ENCODE assay signal across 22 cellular contexts in genomic region chr2:228653884-228654283, GRCh38.
"Had no signal": no experiment of that assay in that cellular context is flagged by ENCODE, and none has a peak within 500 bp of the region (broad histone marks: within the 10 kb centered on the region; RNA-seq: fewer than 3 reads in every experiment).

No MANE protein-coding gene starts in this region.

- H3K9me3 ChIP-seq: breast epithelium, Peyer's patch had no signal

- H3K36me3 ChIP-seq: breast epithelium, Peyer's patch had no signal

- H3K27ac ChIP-seq: breast epithelium, Peyer's patch, RWPE1 had no signal

- H3K4me3 ChIP-seq: breast epithelium, Peyer's patch had no signal

- DNase-seq: activated CD4-positive, alpha-beta T cell treated with anti-CD3 and anti-CD28 coated beads for 4 hours; activated CD8-positive, alpha-beta memory T cell treated with anti-CD3 and anti-CD28 coated beads, Interleukin-2, amount 50 U/mL, for 4 hours; activated CD8-positive, alpha-beta T cell treated with anti-CD3 and anti-CD28 coated beads for 36 hours; activated gamma-delta T cell treated with Interleukin-2 at 50 U/mL for 16 hours; activated naive CD4-positive, alpha-beta T cell treated with anti-CD3 and anti-CD28 coated beads, Interleukin-2, amount 10 ng/mL, durations not matched to agents 7 days and 5 days; activated naive CD8-positive, alpha-beta T cell treated with anti-CD3 and anti-CD28 coated beads for 36 hours; activated T-cell treated with anti-CD3 and anti-CD28 coated beads, Interleukin-2, amount 50 U/mL, for 72 hours; anterior cingulate cortex; MM.1S; NCI-H1105; NCI-H1436; NCI-H1694 treated with DMSO at 0.1 percent for 48 hours; NCI-H2081; NCI-H510A treated with DMSO at 0.1 percent for 48 hours; NCI-H69; NK-92 treated with Interleukin-12 subunit alpha and Interleukin-12 subunit beta, amount 100 ng/mL, for 24 hours; OCI-M1; Peyer's patch; SHP77 treated with DMSO at 0.1 percent for 48 hours had no signal

- H3K27me3 ChIP-seq: breast epithelium, Peyer's patch had no signal

- H3K4me1 ChIP-seq: breast epithelium, Peyer's patch had no signal

- ATAC-seq: activated CD4-positive, CD25-positive, alpha-beta regulatory T cell treated with anti-CD3 and anti-CD28 coated beads, Interleukin-2, amount 50 U/mL, for 24 hours; activated CD8-positive, alpha-beta T cell treated with anti-CD3 and anti-CD28 coated beads for 36 hours; activated T-cell treated with anti-CD3 and anti-CD28 coated beads, Interleukin-2, amount 50 U/mL, for 72 hours had no signal
